ENCODE assay signal across 13 cellular contexts in the genomic region with DNA sequence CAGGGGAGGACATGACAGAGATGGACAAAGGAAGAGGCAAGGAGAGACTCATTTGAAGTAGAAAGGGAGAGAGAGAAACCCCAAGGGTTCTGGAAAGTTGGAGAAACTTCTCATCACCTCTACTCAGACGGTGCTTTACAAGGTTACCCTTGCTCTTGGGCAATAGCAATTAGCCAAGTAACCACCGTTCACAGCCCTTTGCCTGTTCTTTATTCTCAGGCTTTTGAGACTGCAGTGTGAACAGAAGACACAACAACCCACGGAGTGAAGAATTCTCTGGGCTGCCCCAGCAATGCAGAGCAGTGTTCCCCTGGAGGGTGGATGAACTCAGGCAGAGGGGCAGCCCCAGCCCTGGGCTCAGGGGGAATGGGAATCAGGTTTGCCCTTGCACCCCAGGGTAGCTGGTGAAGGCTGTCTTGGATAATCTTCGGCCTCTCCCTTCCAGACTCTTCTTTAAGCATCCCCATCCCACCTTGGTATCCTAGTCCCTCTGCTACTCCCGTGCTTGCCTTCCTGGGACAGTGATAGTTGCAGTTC.
A peak's percentile ranks its signal among the peaks of the same experiment; 100 is the strongest.
DNase-seq lines count a peak whose midpoint lies in the region; ATAC-seq, FAIRE-seq and TF ChIP-seq lines count a peak whose summit lies in the region.
"Had no signal": no experiment of that assay in that cellular context is flagged by ENCODE, and none has a peak within 500 bp of the region (broad histone marks: within the 10 kb centered on the region; RNA-seq: fewer than 3 reads in every experiment).

No MANE protein-coding gene starts in this region.

- DNase-seq in HCT116 (ENCODE audit: low read depth, low spot score) = no peak
- no peak for DNase-seq in astrocyte (ENCODE audit: low read depth)
- peak; percentile 40 for DNase-seq in kidney
- DNase-seq in sigmoid colon = peak; percentile 65
- no peak for DNase-seq in AG08396 (ENCODE audit: low spot score)
- DNase-seq in NCI-H524 (lab: John Stamatoyannopoulos, UW) = no peak
- DNase-seq: activated CD8-positive, alpha-beta T cell treated with anti-CD3 and anti-CD28 coated beads, Interleukin-2, amount 10 ng/mL, durations not matched to agents 7 days and 5 days; CD4-positive, CD25-positive, alpha-beta regulatory T cell; stimulated activated CD8-positive, alpha-beta memory T cell treated with anti-CD3 and anti-CD28 coated beads, Interleukin-4, amount 100 ng/mL, for 48 hours; T-helper 1 cell had no signal

- H3K9me3 ChIP-seq in HCT116 (ENCODE audit: control insufficient read depth in 1 of 2, insufficient read depth in 1 of 2, low read depth in 1 of 2, low read length in 2 of 2) = no peaks in the 10 kb centered on the region
- no peaks in the 10 kb centered on the region for H3K9me3 ChIP-seq in astrocyte (ENCODE audit: insufficient read depth, low read depth, low read length)
- no peaks in the 10 kb centered on the region for H3K9me3 ChIP-seq in kidney (ENCODE audit: control insufficient read depth in 1 of 2, low read length in 2 of 2)
- H3K9me3 ChIP-seq in sigmoid colon = no peaks in the 10 kb centered on the region

- RAD21 ChIA-PET in HCT116 (lab: Charles Lee; ENCODE audit: low non-redundant PET in 1 of 2, low total read pairs in 2 of 2, uncharacterized antibody in 2 of 2, unreplicated experiment in 2 of 2) = no interaction called here

- peaks cover 10% of the 10 kb centered on the region for H3K27me3 Mint-ChIP-seq in astrocyte (ENCODE audit: low read depth, unreplicated experiment)

- H3K4me3 ChIP-seq in HCT116 (replicated peaks in 1 of 2; ENCODE audit: low read depth in 1 of 2, low read length in 2 of 2) = no peak overlapping the region
- H3K4me3 ChIP-seq in astrocyte (ENCODE audit: insufficient read depth, low read depth, low read length) = no peak overlapping the region
- H3K4me3 ChIP-seq in kidney (ENCODE audit: low read length in 2 of 2) = no peak overlapping the region
- no peak overlapping the region for H3K4me3 ChIP-seq in sigmoid colon

- H3K27ac ChIP-seq in HCT116 (ENCODE audit: low read depth, low read length) = peak overlapping the region; percentile 34; the same call in 1 of the 2 replicates
- H3K27ac ChIP-seq in astrocyte (ENCODE audit: low read depth, low read length) = peak overlapping the region; percentile 94
- H3K27ac ChIP-seq in kidney (ENCODE audit: low read depth in 2 of 2, low read length in 2 of 2) = peak overlapping the region; percentile 93 to 96
- H3K27ac ChIP-seq in sigmoid colon = peak overlapping the region; percentile 90 to 95 (median 94)

- POLR2A ChIA-PET in HCT116 (lab: Charles Lee) = no interaction called here

- CTCF ChIA-PET in HCT116 (lab: Charles Lee) = no interaction called here

- H2AFZ ChIP-seq in HCT116 (ENCODE audit: low read depth, low read length, poor library complexity, severe bottlenecking) (no peak overlapping the region), astrocyte (ENCODE audit: low read depth, low read length) (peak overlapping the region; percentile 54)

- no peaks in the 10 kb centered on the region for H3K9me3 Mint-ChIP-seq in astrocyte (ENCODE audit: unreplicated experiment)

- FAIRE-seq in astrocyte (lab: Jason Lieb, UNC) (no peak), kidney (lab: Jason Lieb, UNC) (no peak)

- H3K9ac ChIP-seq in HCT116 (ENCODE audit: low read length) (peak overlapping the region; percentile 38; the same call in 1 of the 2 replicates), astrocyte (ENCODE audit: low read length) (peak overlapping the region; percentile 80), kidney (ENCODE audit: low read length in 2 of 2) (peak overlapping the region in 1 of 2 donors; percentile 64)

- TF ChIP-seq EP300 in sigmoid colon (IDR thresholded peaks at IDR 0.05) = no peak

- 28 to 66% methylated on average over 5 of the region's 5 CpGs for WGBS in sigmoid colon, 2 donors

- H3K27me3 ChIP-seq in HCT116 (ENCODE audit: insufficient read depth, low read length) = no peaks in the 10 kb centered on the region; the same call in 1 of the 2 replicates
- no peaks in the 10 kb centered on the region for H3K27me3 ChIP-seq in astrocyte (ENCODE audit: insufficient read depth, low read length)
- H3K27me3 ChIP-seq in sigmoid colon = no peaks in the 10 kb centered on the region

- TF ChIP-seq CTCF in HCT116 (IDR thresholded peaks at IDR 0.05 in 2 of 3, conservative IDR thresholded peaks at IDR 0.05 in 1 of 3; ENCODE audit: borderline replicate concordance in 1 of 3, insufficient read depth in 1 of 3, low read depth in 2 of 3, low read length in 2 of 3) (no peak), astrocyte (IDR thresholded peaks at IDR 0.05; ENCODE audit: insufficient read depth, low read depth, low read length) (no peak), kidney (IDR thresholded peaks at IDR 0.05; ENCODE audit: borderline replicate concordance, extremely low read depth, insufficient read depth) (no peak), sigmoid colon (IDR thresholded peaks at IDR 0.05) (no peak)

- no TSS peak for BruUV-seq in HCT116 (replicated peaks; lab: Mats Ljungman, UMichigan)

- H3K4me2 ChIP-seq in HCT116 (ENCODE audit: low read length) (peak overlapping the region; percentile 72), astrocyte (ENCODE audit: low read length) (peak overlapping the region; percentile 76)

- H3K79me2 ChIP-seq in HCT116 (ENCODE audit: insufficient read depth, low read length) = no peaks in the 10 kb centered on the region
- H3K79me2 ChIP-seq in astrocyte (ENCODE audit: insufficient read depth, low read length) = no peaks in the 10 kb centered on the region

- H3K4me1 ChIP-seq in HCT116 (ENCODE audit: control insufficient read depth in 1 of 2, insufficient read depth in 2 of 2, low read length in 2 of 2) = peaks cover 48 to 63% of the 10 kb centered on the region in 2 experiments
- peaks cover 53% of the 10 kb centered on the region for H3K4me1 ChIP-seq in astrocyte (ENCODE audit: insufficient read depth, low read length)
- H3K4me1 ChIP-seq in kidney (ENCODE audit: control insufficient read depth in 1 of 2, insufficient read depth in 1 of 2, low read depth in 1 of 2, low read length in 2 of 2) = peaks cover 49 to 52% of the 10 kb centered on the region in 2 donors
- H3K4me1 ChIP-seq in sigmoid colon = peaks cover 0 to 89% (median 78%) of the 10 kb centered on the region in 4 donors

- no peak overlapping the region for H3K27ac Mint-ChIP-seq in astrocyte (ENCODE audit: unreplicated experiment)
- H3K27ac Mint-ChIP-seq: activated CD8-positive, alpha-beta T cell treated with anti-CD3 and anti-CD28 coated beads, Interleukin-2, amount 10 ng/mL, durations not matched to agents 7 days and 5 days; activated naive CD8-positive, alpha-beta T cell had no signal

- H3K36me3 Mint-ChIP-seq in astrocyte (ENCODE audit: low read depth, unreplicated experiment) = no peaks in the 10 kb centered on the region
- H3K36me3 Mint-ChIP-seq: CD4-positive, CD25-positive, alpha-beta regulatory T cell had no signal

- TF ChIP-seq POLR2A in HCT116 (IDR thresholded peaks at IDR 0.05; ENCODE audit: borderline replicate concordance, extremely low read depth, insufficient read depth, insufficient read length) (no peak), sigmoid colon (IDR thresholded peaks at IDR 0.05) (no peak)

- H3K4me3 Mint-ChIP-seq in astrocyte (ENCODE audit: unreplicated experiment) = no peak overlapping the region
- H3K4me3 Mint-ChIP-seq: activated CD8-positive, alpha-beta T cell treated with anti-CD3 and anti-CD28 coated beads, Interleukin-2, amount 10 ng/mL, durations not matched to agents 7 days and 5 days; activated naive CD8-positive, alpha-beta T cell; CD4-positive, CD25-positive, alpha-beta regulatory T cell had no signal

- intact Hi-C loops in HCT116 (cut with micrococcal nuclease) (no loop called here), kidney (cut with DNase I) (no loop called here), sigmoid colon (cut with DNase I) (loop anchor here (1.0 kb wide), 1 partner anchor 66 kb away; no protein-coding TSS in a partner anchor)

- H3K36me3 ChIP-seq in HCT116 (ENCODE audit: control insufficient read depth in 1 of 2, insufficient read depth in 2 of 2, low read length in 2 of 2) (no peaks in the 10 kb centered on the region), astrocyte (ENCODE audit: insufficient read depth, low read length) (no peaks in the 10 kb centered on the region), kidney (ENCODE audit: control insufficient read depth in 1 of 2, insufficient read depth in 2 of 2, low read length in 2 of 2) (no peaks in the 10 kb centered on the region), sigmoid colon (no peaks in the 10 kb centered on the region)

- H4K20me1 ChIP-seq in HCT116 (ENCODE audit: insufficient read depth) (no peaks in the 10 kb centered on the region), astrocyte (ENCODE audit: insufficient read depth, low read length) (no peaks in the 10 kb centered on the region)

- no peaks in the 10 kb centered on the region for H3K9me2 ChIP-seq in HCT116 (ENCODE audit: insufficient read depth)

- no peak for TF ChIP-seq RAD21 in HCT116 (IDR thresholded peaks at IDR 0.05; ENCODE audit: low read depth)

- 0 out of 2 replicates have a peak, but pooled peaks have one; percentile 4 for ATAC-seq in HCT116
- ATAC-seq in GM18520 (IDR thresholded peaks at IDR 0.05; ENCODE audit: unreplicated experiment) = no peak
- no peak for ATAC-seq in GM19452 (IDR thresholded peaks at IDR 0.05; ENCODE audit: unreplicated experiment)
- ATAC-seq: activated CD8-positive, alpha-beta T cell treated with anti-CD3 and anti-CD28 coated beads, Interleukin-2, amount 10 ng/mL, durations not matched to agents 7 days and 5 days had no signal

- peaks cover 46% of the 10 kb centered on the region for H3K4me1 Mint-ChIP-seq in astrocyte (ENCODE audit: low read depth, unreplicated experiment)

TF ChIP-seq in HCT116, 20 proteins besides CTCF, POLR2A, EP300 and RAD21 (continues in another document):
- TF ChIP-seq ZFX (IDR thresholded peaks at IDR 0.05) = no peak
- TF ChIP-seq, protein P1, sequence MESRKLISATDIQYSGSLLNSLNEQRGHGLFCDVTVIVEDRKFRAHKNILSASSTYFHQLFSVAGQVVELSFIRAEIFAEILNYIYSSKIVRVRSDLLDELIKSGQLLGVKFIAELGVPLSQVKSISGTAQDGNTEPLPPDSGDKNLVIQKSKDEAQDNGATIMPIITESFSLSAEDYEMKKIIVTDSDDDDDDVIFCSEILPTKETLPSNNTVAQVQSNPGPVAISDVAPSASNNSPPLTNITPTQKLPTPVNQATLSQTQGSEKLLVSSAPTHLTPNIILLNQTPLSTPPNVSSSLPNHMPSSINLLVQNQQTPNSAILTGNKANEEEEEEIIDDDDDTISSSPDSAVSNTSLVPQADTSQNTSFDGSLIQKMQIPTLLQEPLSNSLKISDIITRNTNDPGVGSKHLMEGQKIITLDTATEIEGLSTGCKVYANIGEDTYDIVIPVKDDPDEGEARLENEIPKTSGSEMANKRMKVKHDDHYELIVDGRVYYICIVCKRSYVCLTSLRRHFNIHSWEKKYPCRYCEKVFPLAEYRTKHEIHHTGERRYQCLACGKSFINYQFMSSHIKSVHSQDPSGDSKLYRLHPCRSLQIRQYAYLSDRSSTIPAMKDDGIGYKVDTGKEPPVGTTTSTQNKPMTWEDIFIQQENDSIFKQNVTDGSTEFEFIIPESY (IDR thresholded peaks at IDR 0.05; ENCODE audit: extremely low read depth, insufficient replicate concordance, low read length) = no peak
- TF ChIP-seq SRF (IDR thresholded peaks at IDR 0.05; ENCODE audit: low read depth) = no peak

Comparison
In these comparisons a context has a peak if more than half of its experiments do, and no peak if none do; other contexts are left out.
1. DNase-seq: peak in kidney (single experiment) and sigmoid colon (single experiment); none in HCT116 (single experiment), astrocyte (single experiment), AG08396 (single experiment) and NCI-H524 (0 of 2).
2. H3K27ac ChIP-seq: peak in every context shown above with its lines; median percentile 94 in kidney; 94 in astrocyte; 94 in sigmoid colon; 34 in HCT116.